Comparison of ENCODE assay signal across 1 cellular context in genomic region chr1:217590598-217590997, GRCh38.
TF ChIP-seq lines count a peak whose summit lies in the region.

No MANE protein-coding gene starts in this region.

TF ChIP-seq in HepG2, 621 proteins besides CTCF, POLR2A, EP300 and RAD21 (continued from another document and continues in another):
- TF ChIP-seq ZNF275 (CRISPR knock-in tag; IDR thresholded peaks at IDR 0.05; ENCODE audit: borderline replicate concordance) = no peak
- peak; percentile 88 for TF ChIP-seq NCOR1 (IDR thresholded peaks at IDR 0.05; ENCODE audit: borderline replicate concordance, low read length)
- no peak for TF ChIP-seq SALL2 (CRISPR knock-in tag; IDR thresholded peaks at IDR 0.05)
- TF ChIP-seq KDM5B (CRISPR knock-in tag; IDR thresholded peaks at IDR 0.05; ENCODE audit: borderline replicate concordance) = no peak
- no peak for TF ChIP-seq ZNF646 (CRISPR knock-in tag; IDR thresholded peaks at IDR 0.05)
- TF ChIP-seq SRSF9 (IDR thresholded peaks at IDR 0.05; ENCODE audit: borderline replicate concordance, insufficient read depth, low read depth, low read length, poor library complexity, severe bottlenecking) = no peak
- no peak for TF ChIP-seq HINFP (CRISPR knock-in tag; IDR thresholded peaks at IDR 0.05; ENCODE audit: low read depth)
- no peak for TF ChIP-seq RFX1 (IDR thresholded peaks at IDR 0.05)
- TF ChIP-seq ZMAT3 (CRISPR knock-in tag; conservative IDR thresholded peaks at IDR 0.05) = no peak
- TF ChIP-seq ZNF484 (CRISPR knock-in tag; IDR thresholded peaks at IDR 0.05; ENCODE audit: borderline replicate concordance, low read depth) = no peak
- TF ChIP-seq TEF (CRISPR knock-in tag; IDR thresholded peaks at IDR 0.05) = no peak
- TF ChIP-seq ZNF556 (CRISPR knock-in tag; IDR thresholded peaks at IDR 0.05; ENCODE audit: borderline replicate concordance) = no peak
- no peak for TF ChIP-seq ZNF362 (CRISPR knock-in tag; IDR thresholded peaks at IDR 0.05; ENCODE audit: borderline replicate concordance)
- no peak for TF ChIP-seq MAX (IDR thresholded peaks at IDR 0.05)
- TF ChIP-seq ZBTB4 (CRISPR knock-in tag; IDR thresholded peaks at IDR 0.05; ENCODE audit: borderline replicate concordance) = no peak
- no peak for TF ChIP-seq NFATC3 (CRISPR knock-in tag; IDR thresholded peaks at IDR 0.05)
- TF ChIP-seq ZNF547 (CRISPR knock-in tag; IDR thresholded peaks at IDR 0.05) = no peak
- TF ChIP-seq HBP1 (CRISPR knock-in tag; IDR thresholded peaks at IDR 0.05; ENCODE audit: low read depth) = no peak
- TF ChIP-seq E2F1 (CRISPR knock-in tag; IDR thresholded peaks at IDR 0.05) = no peak
- TF ChIP-seq ZNF704 (CRISPR knock-in tag; IDR thresholded peaks at IDR 0.05; ENCODE audit: borderline replicate concordance) = no peak
- TF ChIP-seq YY1 (IDR thresholded peaks at IDR 0.05; ENCODE audit: insufficient read depth, insufficient replicate concordance, low read depth, low read length) = no peak
- TF ChIP-seq ZNF543 (CRISPR knock-in tag; IDR thresholded peaks at IDR 0.05) = no peak
- no peak for TF ChIP-seq ZNF567 (CRISPR knock-in tag; IDR thresholded peaks at IDR 0.05; ENCODE audit: borderline replicate concordance)
- TF ChIP-seq SMYD3 (CRISPR knock-in tag; IDR thresholded peaks at IDR 0.05) = no peak
- TF ChIP-seq ZNF800 (CRISPR knock-in tag; IDR thresholded peaks at IDR 0.05) = no peak
- TF ChIP-seq MEIS2 (CRISPR knock-in tag; IDR thresholded peaks at IDR 0.05) = no peak
- TF ChIP-seq ZNF709 (CRISPR knock-in tag; IDR thresholded peaks at IDR 0.05) = no peak
- TF ChIP-seq SMAD3 (CRISPR knock-in tag; IDR thresholded peaks at IDR 0.05) = no peak
